ENCODE assay signal across 4 cellular contexts in genomic region chr16:56717532-56717931, GRCh38. TPM values are rescaled to one million over a fixed set of nuclear protein-coding genes. Genes with fewer than 3 reads are reported as not detected.
"Had no signal": no experiment of that assay in that cellular context is flagged by ENCODE, and none has a peak within 500 bp of the region (broad histone marks: within the 10 kb centered on the region; RNA-seq: fewer than 3 reads in every experiment).

No MANE protein-coding gene starts in this region.

RNA-seq across cellular contexts. Expression of gene MT1H, which starts 47.9 kb away (rescaled TPM):
- total RNA-seq: GM23248, H4, HFFc6, HT1080 had no signal

RNA-seq across cellular contexts. Expression of gene MT1G, which starts 49.7 kb away (rescaled TPM):
- total RNA-seq: GM23248, H4 had no signal

RNA-seq across cellular contexts. Expression of gene MT1F, which starts 59.8 kb away (rescaled TPM):
- total RNA-seq: HFFc6, HT1080 had no signal
